In the genomic region with DNA sequence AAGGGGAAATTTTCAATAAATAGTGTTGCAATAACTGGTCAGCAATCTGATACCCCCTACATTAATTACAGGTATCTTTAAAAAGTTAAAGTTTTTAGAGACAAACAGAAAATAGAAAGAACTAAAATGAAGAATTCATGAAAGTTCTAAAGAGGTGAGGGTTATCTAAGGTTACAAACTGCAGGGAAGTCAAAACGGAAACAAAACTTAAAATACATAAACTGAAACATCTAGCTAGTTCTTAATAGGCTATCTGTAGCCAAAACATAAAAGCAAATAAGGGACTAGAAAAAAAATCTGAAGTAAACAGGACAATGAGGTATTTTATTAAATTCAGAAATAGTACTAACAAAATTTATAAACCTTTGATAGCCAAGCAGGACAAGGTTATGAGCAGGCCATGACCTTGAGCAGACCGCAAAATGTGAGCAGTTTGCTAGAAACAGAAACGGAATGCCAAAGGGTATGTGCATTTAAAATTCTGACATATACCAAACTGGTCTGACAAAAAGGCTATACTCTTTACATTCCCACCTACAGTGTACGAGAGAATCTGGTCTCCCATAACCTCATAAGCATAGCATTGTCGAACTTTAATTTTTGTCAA, we compare ENCODE assay signal across 2 cellular contexts. TPM values are rescaled to one million over a fixed set of nuclear protein-coding genes. Genes with fewer than 3 reads are reported as not detected.
"Had no signal": no experiment of that assay in that cellular context is flagged by ENCODE, and none has a peak within 500 bp of the region (broad histone marks: within the 10 kb centered on the region; RNA-seq: fewer than 3 reads in every experiment).

No MANE protein-coding gene starts in this region.

RNA-seq across cellular contexts. Expression of a gene that starts 56.9 kb away (rescaled TPM):
- total RNA-seq: epithelial cell of proximal tubule; naive thymus-derived CD4-positive, alpha-beta T cell had no signal
- polyA plus RNA-seq: naive thymus-derived CD4-positive, alpha-beta T cell had no signal
